In the genomic region with DNA sequence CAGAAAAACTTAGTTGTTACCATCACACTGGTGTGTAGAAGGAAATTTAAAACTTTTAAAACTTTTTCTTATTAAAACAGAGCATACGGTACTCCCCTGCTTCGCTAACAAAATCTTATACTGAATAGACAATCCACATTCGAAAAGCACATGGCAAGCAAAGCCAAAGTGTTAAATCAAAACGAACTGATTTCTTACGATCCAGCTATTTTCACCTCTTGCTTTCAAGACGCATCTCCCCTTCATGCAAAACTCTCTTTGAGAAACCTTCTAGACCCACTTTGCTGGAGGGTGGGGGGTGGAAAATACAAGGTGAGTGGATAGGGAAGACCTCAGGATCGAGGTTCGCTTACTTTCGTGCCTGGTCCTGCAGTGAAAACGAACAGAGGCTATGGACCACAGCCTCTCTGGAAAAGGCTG, we compare ENCODE assay signal across 8 cellular contexts. TPM values are rescaled to one million over a fixed set of nuclear protein-coding genes. Genes with fewer than 3 reads are reported as not detected.
DNase-seq lines count a peak whose midpoint lies in the region; ATAC-seq and TF ChIP-seq lines count a peak whose summit lies in the region.

No MANE protein-coding gene starts in this region.

- H3K36me3 ChIP-seq in heart left ventricle (peaks cover 0 to 16% (median 7%) of the 10 kb centered on the region in 9 donors), lower lobe of right lung (no peaks in the 10 kb centered on the region), urinary bladder (ENCODE audit: insufficient read depth) (no peaks in the 10 kb centered on the region)

- no peaks in the 10 kb centered on the region for H3K9me3 ChIP-seq in heart left ventricle
- H3K9me3 ChIP-seq in lower lobe of right lung = no peaks in the 10 kb centered on the region

- TF ChIP-seq POLR2A in heart left ventricle (IDR thresholded peaks at IDR 0.05) = no peak

- in situ Hi-C loops in astrocyte of the cerebellum (cut with HindIII; ENCODE audit: low sequenced_read_pairs) = no loop called here

- H3K4me3 ChIP-seq in heart left ventricle = peak overlapping the region; percentile 54 to 97 (median 88)
- peak overlapping the region; percentile 92 for H3K4me3 ChIP-seq in astrocyte of the cerebellum (ENCODE audit: low read depth, low read length)
- peak overlapping the region; percentile 82 for H3K4me3 ChIP-seq in lower lobe of right lung
- peak overlapping the region; percentile 81 for H3K4me3 ChIP-seq in urinary bladder (ENCODE audit: low read depth, low read length)

- ATAC-seq in heart left ventricle = no peak
- ATAC-seq in Right ventricle myocardium superior (ENCODE audit: poor library complexity) = no peak
- ATAC-seq in lower lobe of right lung = no peak

- TF ChIP-seq CTCF in heart left ventricle (IDR thresholded peaks at IDR 0.05) = no peak
- TF ChIP-seq CTCF in astrocyte of the cerebellum (IDR thresholded peaks at IDR 0.05; ENCODE audit: low read depth, low read length, missing control alignments) = no peak
- no peak for TF ChIP-seq CTCF in lower lobe of right lung (IDR thresholded peaks at IDR 0.05)

- H3K27me3 ChIP-seq in heart left ventricle = no peaks in the 10 kb centered on the region
- no peaks in the 10 kb centered on the region for H3K27me3 ChIP-seq in lower lobe of right lung (ENCODE audit: low read depth)

- H3K4me1 ChIP-seq in heart left ventricle = peaks cover 3 to 65% (median 39%) of the 10 kb centered on the region in 12 donors
- peaks cover 50% of the 10 kb centered on the region for H3K4me1 ChIP-seq in lower lobe of right lung
- H3K4me1 ChIP-seq in urinary bladder (ENCODE audit: insufficient read depth) = no peaks in the 10 kb centered on the region

- H3K27ac ChIP-seq in heart left ventricle = peak overlapping the region; percentile 94 to 98 (median 97)
- peak overlapping the region; percentile 96 for H3K27ac ChIP-seq in lower lobe of right lung
- H3K27ac ChIP-seq in urinary bladder (ENCODE audit: low read depth) = peak overlapping the region; percentile 80

- intact Hi-C loops in heart left ventricle (cut with DNase I) = loop anchor here in 8 of 10 donors (2.0 to 10.0 kb wide), 6 partner anchors 75 to 370 kb away; partner anchors contain the start of genes TM7SF3 (in 6 of the 8) and STK38L (in 1 of the 8)
- intact Hi-C loops in Right ventricle myocardium superior (cut with DNase I) = loop anchor here (5.0 kb wide), 2 partner anchors 75 to 310 kb away; partner anchors contain the start of gene TM7SF3
- intact Hi-C loops in lower lobe of right lung (cut with DNase I) = loop anchor here (10.0 kb wide), 1 partner anchor 77 kb away; the partner anchor contains the start of gene TM7SF3

- 0 to 1% (median 0%) methylated on average over 10 of the region's 10 CpGs for WGBS in heart left ventricle, 4 donors
- under 1% methylated on average over 10 of the region's 10 CpGs for WGBS in urinary bladder

- DNase-seq in heart left ventricle = no peak
- DNase-seq in Right ventricle myocardium superior = no peak
- DNase-seq in astrocyte of the cerebellum (ENCODE audit: low read depth) = no peak
- DNase-seq in lower lobe of right lung = no peak
- no peak for DNase-seq in cerebellar cortex (ENCODE audit: low spot score)
- DNase-seq in NCI-H1092 (lab: John Stamatoyannopoulos, UW) = no peak
- no peak for DNase-seq in iPS-NIHi7 (ENCODE audit: extremely low spot score)

RNA-seq across cellular contexts. Expression of gene INTS13, which starts 0.3 kb away (rescaled TPM):
- total RNA-seq in heart left ventricle (10 to 100 TPM; 14.1 to 24.1 (median 18.5) TPM), Right ventricle myocardium superior (27.0 TPM), lower lobe of right lung (14.1 TPM), urinary bladder (26.6 TPM)
- polyA plus RNA-seq in heart left ventricle (10 to 100 TPM; 22.6 to 24.8 TPM), urinary bladder (11.8 TPM)

RNA-seq across cellular contexts. Expression of gene FGFR1OP2, which starts 0.8 kb away (rescaled TPM):
- total RNA-seq in heart left ventricle (10 to 100 TPM; 26.3 to 54.9 (median 30.8) TPM), Right ventricle myocardium superior (30.0 TPM), lower lobe of right lung (55.2 TPM), urinary bladder (109 TPM)
- polyA plus RNA-seq in heart left ventricle (10 to 100 TPM; 28.0 to 44.2 TPM), urinary bladder (37.3 TPM)
